In genomic region chr15:56365075-56365711, GRCh38 we compare ENCODE assay signal across 1 cellular context.
TF ChIP-seq lines count a peak whose summit lies in the region.

Gene TEX9 (plus strand): TSS chr15:56365426. CDS start chr15:56365451, 25 bp downstream.

TF ChIP-seq in HepG2, 621 proteins besides CTCF, POLR2A, EP300 and RAD21 (continued from another document):
- TF ChIP-seq SKIL (CRISPR knock-in tag; IDR thresholded peaks at IDR 0.05; ENCODE audit: borderline replicate concordance) (no peak), ZNF468 (CRISPR knock-in tag; IDR thresholded peaks at IDR 0.05) (no peak), ZNF574 (CRISPR knock-in tag; IDR thresholded peaks at IDR 0.05) (0 out of 2 replicates have a peak, but pooled peaks have one; percentile 38), PPARG (CRISPR knock-in tag; conservative IDR thresholded peaks at IDR 0.05) (0 out of 2 replicates have a peak, but pooled peaks have one; percentile 36), ZNF580 (CRISPR knock-in tag; IDR thresholded peaks at IDR 0.05; ENCODE audit: borderline replicate concordance, low read depth) (peak; percentile 46; the same call in 1 of the 2 replicates), MXI1 (IDR thresholded peaks at IDR 0.05; ENCODE audit: borderline replicate concordance, low read depth, low read length) (peak; percentile 79; the same call in 1 of the 3 replicates), SAP130 (CRISPR knock-in tag; IDR thresholded peaks at IDR 0.05; ENCODE audit: low read depth) (peak; percentile 95), HDAC2 (CRISPR knock-in tag; IDR thresholded peaks at IDR 0.05) (peak; percentile 57; the same call in 1 of the 2 replicates), SIN3B (IDR thresholded peaks at IDR 0.05; ENCODE audit: low read length) (peak; percentile 58; the same call in 1 of the 2 replicates), GPN1 (CRISPR knock-in tag; IDR thresholded peaks at IDR 0.05; ENCODE audit: borderline replicate concordance) (no peak), HNF4A (CRISPR knock-in tag; IDR thresholded peaks at IDR 0.05) (0 out of 2 replicates have a peak, but pooled peaks have one; percentile 11), SPEN (CRISPR knock-in tag; IDR thresholded peaks at IDR 0.05; ENCODE audit: low read depth) (peak; percentile 39; the same call in 1 of the 2 replicates), PCBP1 (IDR thresholded peaks at IDR 0.05; ENCODE audit: borderline replicate concordance, low read depth, low read length) (no peak), ZNF274 (CRISPR knock-in tag; IDR thresholded peaks at IDR 0.05) (peak; percentile 61; the same call in 1 of the 2 replicates), KMT2B (CRISPR knock-in tag; IDR thresholded peaks at IDR 0.05) (peak; percentile 90), KLF12 (CRISPR knock-in tag; IDR thresholded peaks at IDR 0.05; ENCODE audit: borderline replicate concordance) (0 out of 2 replicates have a peak, but pooled peaks have one; percentile 41), NRL (CRISPR knock-in tag; IDR thresholded peaks at IDR 0.05; ENCODE audit: borderline replicate concordance) (peak; percentile 65; the same call in 1 of the 2 replicates), ZNF264 (CRISPR knock-in tag; IDR thresholded peaks at IDR 0.05) (0 out of 2 replicates have a peak, but pooled peaks have one; percentile 33), TFDP1 (CRISPR knock-in tag; IDR thresholded peaks at IDR 0.05; ENCODE audit: borderline replicate concordance) (peak; percentile 70; the same call in 1 of the 2 replicates), POLR2AphosphoS5 (IDR thresholded peaks at IDR 0.05; ENCODE audit: low read depth, low read length) (peak; percentile 85), ZNF772 (CRISPR knock-in tag; IDR thresholded peaks at IDR 0.05) (0 out of 2 replicates have a peak, but pooled peaks have one; percentile 21), IRF2 (CRISPR knock-in tag; IDR thresholded peaks at IDR 0.05) (0 out of 2 replicates have a peak, but pooled peaks have one; percentile 32), ZBTB34 (CRISPR knock-in tag; IDR thresholded peaks at IDR 0.05) (no peak), FOSL2 (CRISPR knock-in tag; IDR thresholded peaks at IDR 0.05) (0 out of 2 replicates have a peak, but pooled peaks have one; percentile 11), NAIF1 (CRISPR knock-in tag; IDR thresholded peaks at IDR 0.05; ENCODE audit: borderline replicate concordance) (peak; percentile 95)
